ENCODE assay signal across 24 cellular contexts in the genomic region with DNA sequence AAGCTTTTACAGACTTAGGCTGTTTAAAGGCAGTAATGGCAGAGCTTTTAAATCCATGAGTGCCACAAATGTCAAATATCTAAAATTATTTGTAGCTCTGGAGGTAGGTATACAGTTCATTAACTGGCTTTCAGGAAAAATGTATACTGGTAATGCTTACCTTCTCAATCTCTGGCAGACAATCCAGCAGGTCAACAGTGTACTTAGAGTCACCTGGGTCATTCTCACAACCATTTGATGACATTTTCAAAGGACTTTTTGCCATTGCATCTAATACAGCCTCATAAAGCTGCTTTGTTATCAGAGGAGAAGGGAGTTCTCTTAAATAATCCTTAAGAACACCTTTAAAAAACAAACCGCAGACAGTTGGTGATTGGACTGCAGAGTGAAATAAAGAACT.
"Had no signal": no experiment of that assay in that cellular context is flagged by ENCODE, and none has a peak within 500 bp of the region (broad histone marks: within the 10 kb centered on the region; RNA-seq: fewer than 3 reads in every experiment).

No MANE protein-coding gene starts in this region.

- H3K27me3 ChIP-seq: colonic mucosa, dorsolateral prefrontal cortex, esophagus muscularis mucosa, esophagus squamous epithelium, foreskin keratinocyte, gastrocnemius medialis, gastroesophageal sphincter, heart left ventricle, heart right ventricle had no signal

- DNase-seq: colonic mucosa; cortex of kidney; dermis blood vessel endothelial cell; dorsolateral prefrontal cortex; effector CD4-positive, alpha-beta T cell; effector CD8-positive, alpha-beta T cell; effector memory CD4-positive, alpha-beta T cell; effector memory CD8-positive, alpha-beta T cell; endodermal cell; erythroblast; esophagus squamous epithelium; foreskin fibroblast; foreskin keratinocyte; foreskin melanocyte; gastrocnemius medialis; glutamatergic neuron; head of caudate nucleus; heart left ventricle; heart right ventricle had no signal

- H3K4me3 ChIP-seq: colonic mucosa, coronary artery, dorsolateral prefrontal cortex, esophagus muscularis mucosa, esophagus squamous epithelium, gastrocnemius medialis, gastroesophageal sphincter, heart left ventricle, heart right ventricle had no signal

- H3K9me3 ChIP-seq: colonic mucosa, esophagus muscularis mucosa, esophagus squamous epithelium, gastrocnemius medialis, gastroesophageal sphincter, heart left ventricle, heart right ventricle had no signal

- ATAC-seq: effector memory CD8-positive, alpha-beta T cell; esophagus mucosa; foreskin keratinocyte; gastrocnemius medialis; gastroesophageal sphincter; heart left ventricle; heart right ventricle had no signal

- H3K36me3 ChIP-seq: colonic mucosa, gastrocnemius medialis, heart right ventricle had no signal

- H3K27ac ChIP-seq: colonic mucosa, coronary artery, dorsolateral prefrontal cortex, epithelial cell of prostate, esophagus muscularis mucosa, esophagus squamous epithelium, foreskin keratinocyte, gastrocnemius medialis, gastroesophageal sphincter, heart left ventricle, heart right ventricle had no signal

- H3K4me1 ChIP-seq: colonic mucosa, esophagus squamous epithelium, foreskin keratinocyte, gastrocnemius medialis, heart left ventricle had no signal
